ENCODE assay signal across 17 cellular contexts in genomic region chr18:79754022-79754761, GRCh38. TPM values are rescaled to one million over a fixed set of nuclear protein-coding genes. Genes with fewer than 3 reads are reported as not detected.
"Had no signal": no experiment of that assay in that cellular context is flagged by ENCODE, and none has a peak within 500 bp of the region (broad histone marks: within the 10 kb centered on the region; RNA-seq: fewer than 3 reads in every experiment).

No MANE protein-coding gene starts in this region.

- H3K27ac ChIP-seq: adrenal gland, cardiac muscle cell, colonic mucosa, heart left ventricle, stomach, thoracic aorta had no signal

- DNase-seq: activated CD4-positive, alpha-beta T cell treated with anti-CD3 and anti-CD28 coated beads, Interleukin-2, amount 10 ng/mL, durations not matched to agents 24 days and 14 days; activated CD8-positive, alpha-beta T cell treated with anti-CD3 and anti-CD28 coated beads for 36 hours; activated naive CD4-positive, alpha-beta T cell treated with anti-CD3 and anti-CD28 coated beads, Interleukin-2, amount 50 U/mL, for 16 hours; activated T-cell treated with anti-CD3 and anti-CD28 coated beads, Interleukin-2, amount 50 U/mL, for 24 hours; colonic mucosa; kidney glomerular epithelial cell; natural killer cell; SK-N-SH; stomach had no signal

- H3K9ac ChIP-seq: SK-N-SH had no signal

- H3K4me3 Mint-ChIP-seq: activated B cell treated with CpG ODN at 0.5 μM for 24 hours; activated CD4-positive, alpha-beta T cell treated with anti-CD3 and anti-CD28 coated beads, Interleukin-2, amount 10 ng/mL, durations not matched to agents 24 days and 14 days; activated CD8-positive, alpha-beta T cell treated with anti-CD3 and anti-CD28 coated beads for 36 hours; activated T-cell treated with anti-CD3 and anti-CD28 coated beads, Interleukin-2, amount 50 U/mL, for 24 hours; natural killer cell; T-helper 2 cell treated with Interferon-gamma antibody and Interleukin-4, amounts not matched to agents 5 μg/mL and 100 μg/mL, for 36 hours had no signal

- H3K27me3 Mint-ChIP-seq: activated B cell treated with CpG ODN at 0.5 μM for 24 hours; activated CD4-positive, alpha-beta T cell treated with anti-CD3 and anti-CD28 coated beads, Interleukin-2, amount 10 ng/mL, durations not matched to agents 24 days and 14 days; activated CD8-positive, alpha-beta T cell treated with anti-CD3 and anti-CD28 coated beads for 36 hours; activated T-cell treated with anti-CD3 and anti-CD28 coated beads, Interleukin-2, amount 50 U/mL, for 24 hours had no signal

- H3K9me3 ChIP-seq: adrenal gland, colonic mucosa, SK-N-SH had no signal

- ATAC-seq: activated CD8-positive, alpha-beta T cell treated with anti-CD3 and anti-CD28 coated beads for 36 hours; heart left ventricle; natural killer cell had no signal

- H3K9me3 Mint-ChIP-seq: natural killer cell had no signal

- H3K4me1 Mint-ChIP-seq: activated B cell treated with CpG ODN at 0.5 μM for 24 hours; activated CD4-positive, alpha-beta T cell treated with anti-CD3 and anti-CD28 coated beads, Interleukin-2, amount 10 ng/mL, durations not matched to agents 24 days and 14 days had no signal

- H3K27me3 ChIP-seq: adrenal gland, cardiac muscle cell, colonic mucosa, heart left ventricle, stomach had no signal

- H3K4me1 ChIP-seq: adrenal gland, colonic mucosa, heart left ventricle, stomach had no signal

- H3K4me2 ChIP-seq: SK-N-SH had no signal

- H3K27ac Mint-ChIP-seq: activated B cell treated with CpG ODN at 0.5 μM for 24 hours; activated CD4-positive, alpha-beta T cell treated with anti-CD3 and anti-CD28 coated beads, Interleukin-2, amount 10 ng/mL, durations not matched to agents 24 days and 14 days; activated CD8-positive, alpha-beta T cell treated with anti-CD3 and anti-CD28 coated beads for 36 hours; activated T-cell treated with anti-CD3 and anti-CD28 coated beads, Interleukin-2, amount 50 U/mL, for 24 hours; T-helper 2 cell treated with Interferon-gamma antibody and Interleukin-4, amounts not matched to agents 5 μg/mL and 100 μg/mL, for 36 hours had no signal

- FAIRE-seq: endometrium, frontal cortex had no signal

- H3K4me3 ChIP-seq: adrenal gland, cardiac muscle cell, colonic mucosa, heart left ventricle, stomach, thoracic aorta had no signal

- H3K36me3 Mint-ChIP-seq: natural killer cell had no signal

RNA-seq across cellular contexts. Expression of gene KCNG2, which starts 43.5 kb away (rescaled TPM):
- total RNA-seq: activated B cell treated with CpG ODN at 0.5 μM for 24 hours; activated CD4-positive, alpha-beta T cell treated with anti-CD3 and anti-CD28 coated beads, Interleukin-2, amount 10 ng/mL, durations not matched to agents 24 days and 14 days; activated CD8-positive, alpha-beta T cell treated with anti-CD3 and anti-CD28 coated beads for 36 hours; cardiac muscle cell; natural killer cell had no signal
- polyA plus RNA-seq: SK-N-SH had no signal
